ENCODE assay signal across 9 cellular contexts in genomic region chr1:193569696-193570269, GRCh38.
DNase-seq lines count a peak whose midpoint lies in the region; ATAC-seq and TF ChIP-seq lines count a peak whose summit lies in the region.
"Had no signal": no experiment of that assay in that cellular context is flagged by ENCODE, and none has a peak within 500 bp of the region (broad histone marks: within the 10 kb centered on the region; RNA-seq: fewer than 3 reads in every experiment).

No MANE protein-coding gene starts in this region.

- peak overlapping the region; percentile 89 for H3K27ac Mint-ChIP-seq in osteocyte (ENCODE audit: unreplicated experiment)

- no peak for TF ChIP-seq CTCF in osteocyte (IDR thresholded peaks at IDR 0.05)

- H3K4me3 Mint-ChIP-seq in osteocyte (ENCODE audit: unreplicated experiment), result peak overlapping the region; percentile 1

- peak; percentile 79 for ATAC-seq in GM18909 (IDR thresholded peaks at IDR 0.05; ENCODE audit: poor library complexity, unreplicated experiment)
- peak; percentile 63 for ATAC-seq in HG03432 (IDR thresholded peaks at IDR 0.05; ENCODE audit: unreplicated experiment)

- peak; percentile 88 for DNase-seq in astrocyte of the hippocampus (ENCODE audit: low read depth, low spot score)
- no peak for DNase-seq in osteocyte (ENCODE audit: extremely low spot score, unreplicated experiment)
- no peak for DNase-seq in pons (ENCODE audit: low spot score)
- no peak for DNase-seq in NAMALWA (ENCODE audit: low spot score)
- no peak for DNase-seq in SKM-1 (lab: John Stamatoyannopoulos, UW; ENCODE audit: unreplicated experiment)
- DNase-seq in D341Med (ENCODE audit: low spot score), result no peak
- DNase-seq: NCI-H345 had no signal

- peaks cover 22% of the 10 kb centered on the region for H3K9me3 Mint-ChIP-seq in osteocyte (ENCODE audit: unreplicated experiment)

- H3K36me3 Mint-ChIP-seq in osteocyte (ENCODE audit: unreplicated experiment), result peaks cover 9% of the 10 kb centered on the region

- H3K27me3 Mint-ChIP-seq in osteocyte (ENCODE audit: unreplicated experiment), result no peaks in the 10 kb centered on the region

- peaks cover 18% of the 10 kb centered on the region for H3K4me1 Mint-ChIP-seq in osteocyte (ENCODE audit: unreplicated experiment)
